In genomic region chr12:108562348-108563134, GRCh38 we compare ENCODE assay signal across 1 cellular context.
TF ChIP-seq lines count a peak whose summit lies in the region.

Gene ISCU, plus strand, starts transcription at chr12:108562596. Its CDS starts 27 bp downstream, at chr12:108562623.

TF ChIP-seq in HepG2, 621 proteins besides CTCF, POLR2A, EP300 and RAD21 (continued from another document and continues in another):
- TF ChIP-seq ZNF275 (CRISPR knock-in tag; IDR thresholded peaks at IDR 0.05; ENCODE audit: borderline replicate concordance) = peak; percentile 87; the same call in 1 of the 2 replicates
- TF ChIP-seq MYPOP (CRISPR knock-in tag; IDR thresholded peaks at IDR 0.05) = peak; percentile 79; the same call in 1 of the 2 replicates
- TF ChIP-seq ZNF276 (CRISPR knock-in tag; IDR thresholded peaks at IDR 0.05; ENCODE audit: low read depth) = no peak
- no peak for TF ChIP-seq SIX4 (CRISPR knock-in tag; IDR thresholded peaks at IDR 0.05)
- TF ChIP-seq HOMEZ (CRISPR knock-in tag; IDR thresholded peaks at IDR 0.05; ENCODE audit: low read depth) = peak; percentile 61; the same call in 1 of the 2 replicates
- peak; percentile 99 for TF ChIP-seq CREB1 (IDR thresholded peaks at IDR 0.05)
- TF ChIP-seq CREB1 (CRISPR knock-in tag; IDR thresholded peaks at IDR 0.05) = peak; percentile 91
- TF ChIP-seq SP5 (CRISPR knock-in tag; IDR thresholded peaks at IDR 0.05; ENCODE audit: borderline replicate concordance, low read depth) = peak; percentile 68; the same call in 1 of the 2 replicates
- TF ChIP-seq ZNF770 (CRISPR knock-in tag; IDR thresholded peaks at IDR 0.05) = no peak
- TF ChIP-seq POGK (CRISPR knock-in tag; conservative IDR thresholded peaks at IDR 0.05) = peak; percentile 49; the same call in 1 of the 2 replicates
- 0 out of 2 replicates have a peak, but pooled peaks have one; percentile 61 for TF ChIP-seq ZNF280D (CRISPR knock-in tag; IDR thresholded peaks at IDR 0.05)
- TF ChIP-seq DMAP1 (CRISPR knock-in tag; IDR thresholded peaks at IDR 0.05) = no peak
- no peak for TF ChIP-seq ZNF720 (CRISPR knock-in tag; IDR thresholded peaks at IDR 0.05)
- TF ChIP-seq ZNF331 (CRISPR knock-in tag; IDR thresholded peaks at IDR 0.05) = peak; percentile 8; the same call in 1 of the 2 replicates
- TF ChIP-seq MNT (IDR thresholded peaks at IDR 0.05) = peak; percentile 68
- 0 out of 2 replicates have a peak, but pooled peaks have one; percentile 22 for TF ChIP-seq ZSCAN30 (CRISPR knock-in tag; IDR thresholded peaks at IDR 0.05)
- TF ChIP-seq GLMP (CRISPR knock-in tag; IDR thresholded peaks at IDR 0.05; ENCODE audit: borderline replicate concordance) = no peak
- no peak for TF ChIP-seq ZBTB7A (CRISPR knock-in tag; IDR thresholded peaks at IDR 0.05)
- TF ChIP-seq BRCA1 (CRISPR knock-in tag; IDR thresholded peaks at IDR 0.05) = peak; percentile 27; the same call in 1 of the 2 replicates
- TF ChIP-seq FOXK2 (IDR thresholded peaks at IDR 0.05) = no peak
- TF ChIP-seq AKAP8 (CRISPR knock-in tag; IDR thresholded peaks at IDR 0.05) = no peak
- TF ChIP-seq U2AF1 (optimal IDR thresholded peaks at IDR 0.05; ENCODE audit: low read depth, low read length) = no peak
- TF ChIP-seq MXD4 (CRISPR knock-in tag; IDR thresholded peaks at IDR 0.05) = no peak
- no peak; the same call in 1 of the 2 replicates for TF ChIP-seq ZNF337 (CRISPR knock-in tag; IDR thresholded peaks at IDR 0.05; ENCODE audit: borderline replicate concordance, low read depth)
- no peak for TF ChIP-seq NCOA2 (CRISPR knock-in tag; IDR thresholded peaks at IDR 0.05)
- TF ChIP-seq ZNF609 (CRISPR knock-in tag; IDR thresholded peaks at IDR 0.05; ENCODE audit: borderline replicate concordance) = no peak
- no peak for TF ChIP-seq ZBTB1 (CRISPR knock-in tag; IDR thresholded peaks at IDR 0.05; ENCODE audit: borderline replicate concordance)
- no peak; the same call in 1 of the 2 replicates for TF ChIP-seq ZNF614 (CRISPR knock-in tag; IDR thresholded peaks at IDR 0.05; ENCODE audit: borderline replicate concordance)
- no peak for TF ChIP-seq ETV5 (CRISPR knock-in tag; IDR thresholded peaks at IDR 0.05; ENCODE audit: borderline replicate concordance)
- TF ChIP-seq ZNF510 (CRISPR knock-in tag; IDR thresholded peaks at IDR 0.05; ENCODE audit: low read depth) = no peak
- no peak for TF ChIP-seq ZSCAN22 (CRISPR knock-in tag; IDR thresholded peaks at IDR 0.05)
- no peak for TF ChIP-seq NFKBIZ (CRISPR knock-in tag; IDR thresholded peaks at IDR 0.05)
- no peak; the same call in 1 of the 2 replicates for TF ChIP-seq ZNF598 (CRISPR knock-in tag; IDR thresholded peaks at IDR 0.05; ENCODE audit: borderline replicate concordance)
- TF ChIP-seq THAP8 (CRISPR knock-in tag; IDR thresholded peaks at IDR 0.05; ENCODE audit: borderline replicate concordance) = no peak
- TF ChIP-seq HNRNPH1 (optimal IDR thresholded peaks at IDR 0.05; ENCODE audit: low read depth, low read length) = no peak
- TF ChIP-seq ZNF562 (CRISPR knock-in tag; IDR thresholded peaks at IDR 0.05; ENCODE audit: borderline replicate concordance) = no peak
